9 cellular contexts compared by ENCODE assay signal in genomic region chr16:3004319-3004718, GRCh38. TPM values are rescaled to one million over a fixed set of nuclear protein-coding genes. Genes with fewer than 3 reads are reported as not detected.
DNase-seq lines count a peak whose midpoint lies in the region; ATAC-seq lines count a peak whose summit lies in the region.
"Had no signal": no experiment of that assay in that cellular context is flagged by ENCODE, and none has a peak within 500 bp of the region (broad histone marks: within the 10 kb centered on the region; RNA-seq: fewer than 3 reads in every experiment).

No MANE protein-coding gene starts in this region.

- H3K27me3 Mint-ChIP-seq in activated CD4-positive, alpha-beta T cell treated with anti-CD3 and anti-CD28 coated beads, Interleukin-2, amount 10 ng/mL, durations not matched to agents 24 days and 14 days, result peaks cover 15% of the 10 kb centered on the region
- H3K27me3 Mint-ChIP-seq in stimulated activated memory B cell treated with anti-CD40 and anti-IgM and Interleukin-4, amounts not matched to agents 10 μg/mL and 1 μg/mL and 100 μg/mL, for 72 hours, result peaks cover 61% of the 10 kb centered on the region

- no peak overlapping the region for H3K4me3 ChIP-seq in adipocyte (ENCODE audit: low read length)

- peak overlapping the region; percentile 61 for H3K4me3 Mint-ChIP-seq in activated CD4-positive, alpha-beta T cell treated with anti-CD3 and anti-CD28 coated beads, Interleukin-2, amount 10 ng/mL, durations not matched to agents 24 days and 14 days
- peak overlapping the region; percentile 72 for H3K4me3 Mint-ChIP-seq in stimulated activated memory B cell treated with anti-CD40 and anti-IgM and Interleukin-4, amounts not matched to agents 10 μg/mL and 1 μg/mL and 100 μg/mL, for 72 hours

- intact Hi-C loops in activated CD4-positive, alpha-beta T cell treated with anti-CD3 and anti-CD28 coated beads, Interleukin-2, amount 10 ng/mL, durations not matched to agents 24 days and 14 days (cut with micrococcal nuclease), result loop anchor here (1.0 to 5.0 kb wide), 3 partner anchors 16 to 53 kb away; partner anchors contain the start of gene TNFRSF12A

- peaks cover 36% of the 10 kb centered on the region for H3K27me3 ChIP-seq in adipocyte (replicated peaks; ENCODE audit: control insufficient read depth, insufficient read depth, low read length)

- H3K9me3 Mint-ChIP-seq in activated CD4-positive, alpha-beta T cell treated with anti-CD3 and anti-CD28 coated beads, Interleukin-2, amount 10 ng/mL, durations not matched to agents 24 days and 14 days, result no peaks in the 10 kb centered on the region
- H3K9me3 Mint-ChIP-seq in stimulated activated memory B cell treated with anti-CD40 and anti-IgM and Interleukin-4, amounts not matched to agents 10 μg/mL and 1 μg/mL and 100 μg/mL, for 72 hours, result no peaks in the 10 kb centered on the region
- H3K9me3 Mint-ChIP-seq: activated naive CD8-positive, alpha-beta T cell treated with anti-CD3 and anti-CD28 coated beads, Interleukin-2, amount 10 ng/mL, durations not matched to agents 7 days and 5 days had no signal

- H3K9ac ChIP-seq in adipocyte (ENCODE audit: low read length), result no peak overlapping the region

- H3K4me1 ChIP-seq in adipocyte (ENCODE audit: control insufficient read depth, insufficient read depth, low read length), result peaks cover 11% of the 10 kb centered on the region

- no peaks in the 10 kb centered on the region for H3K9me3 ChIP-seq in adipocyte (ENCODE audit: control insufficient read depth, low read length)

- no peak overlapping the region for H3K27ac Mint-ChIP-seq in activated CD4-positive, alpha-beta T cell treated with anti-CD3 and anti-CD28 coated beads, Interleukin-2, amount 10 ng/mL, durations not matched to agents 24 days and 14 days
- H3K27ac Mint-ChIP-seq in stimulated activated memory B cell treated with anti-CD40 and anti-IgM and Interleukin-4, amounts not matched to agents 10 μg/mL and 1 μg/mL and 100 μg/mL, for 72 hours, result no peak overlapping the region
- H3K27ac Mint-ChIP-seq: activated naive CD8-positive, alpha-beta T cell treated with anti-CD3 and anti-CD28 coated beads, Interleukin-2, amount 10 ng/mL, durations not matched to agents 7 days and 5 days had no signal

- DNase-seq in activated CD4-positive, alpha-beta T cell treated with anti-CD3 and anti-CD28 coated beads, Interleukin-2, amount 10 ng/mL, durations not matched to agents 24 days and 14 days, result peak; percentile 74
- no peak for DNase-seq in activated CD4-positive, alpha-beta T cell treated with anti-CD3 and anti-CD28 coated beads, Interleukin-2, amount 50 U/mL, for 4 hours
- peak; percentile 39 for DNase-seq in adipocyte (ENCODE audit: low read depth)
- no peak for DNase-seq in iPS-NIHi7 (ENCODE audit: extremely low spot score)
- no peak for DNase-seq in globus pallidus (ENCODE audit: low spot score)
- DNase-seq in cerebellar cortex (ENCODE audit: low spot score), result no peak

- peaks cover 25% of the 10 kb centered on the region for H3K4me1 Mint-ChIP-seq in activated CD4-positive, alpha-beta T cell treated with anti-CD3 and anti-CD28 coated beads, Interleukin-2, amount 10 ng/mL, durations not matched to agents 24 days and 14 days
- H3K4me1 Mint-ChIP-seq in stimulated activated memory B cell treated with anti-CD40 and anti-IgM and Interleukin-4, amounts not matched to agents 10 μg/mL and 1 μg/mL and 100 μg/mL, for 72 hours, result peaks cover 30% of the 10 kb centered on the region

- peak; percentile 11 for ATAC-seq in HG03039 (IDR thresholded peaks at IDR 0.05; ENCODE audit: unreplicated experiment)
- ATAC-seq in stimulated activated memory B cell treated with anti-CD40 and anti-IgM and Interleukin-4, amounts not matched to agents 10 μg/mL and 1 μg/mL and 100 μg/mL, for 72 hours, result peak; percentile 3

- H3K36me3 Mint-ChIP-seq in activated CD4-positive, alpha-beta T cell treated with anti-CD3 and anti-CD28 coated beads, Interleukin-2, amount 10 ng/mL, durations not matched to agents 24 days and 14 days (ENCODE audit: low read depth), result no peaks in the 10 kb centered on the region
- no peaks in the 10 kb centered on the region for H3K36me3 Mint-ChIP-seq in stimulated activated memory B cell treated with anti-CD40 and anti-IgM and Interleukin-4, amounts not matched to agents 10 μg/mL and 1 μg/mL and 100 μg/mL, for 72 hours
- H3K36me3 Mint-ChIP-seq: activated naive CD8-positive, alpha-beta T cell treated with anti-CD3 and anti-CD28 coated beads, Interleukin-2, amount 10 ng/mL, durations not matched to agents 7 days and 5 days had no signal

- H3K36me3 ChIP-seq in adipocyte (ENCODE audit: control insufficient read depth, insufficient read depth, low read length, severe bottlenecking), result no peaks in the 10 kb centered on the region

RNA-seq across cellular contexts. Expression of gene CLDN9, which starts 8.4 kb away (rescaled TPM):
- total RNA-seq in activated CD4-positive, alpha-beta T cell treated with anti-CD3 and anti-CD28 coated beads, Interleukin-2, amount 10 ng/mL, durations not matched to agents 24 days and 14 days, result not detected in 2 replicates
- total RNA-seq: activated naive CD8-positive, alpha-beta T cell treated with anti-CD3 and anti-CD28 coated beads, Interleukin-2, amount 10 ng/mL, durations not matched to agents 7 days and 5 days had no signal

RNA-seq across cellular contexts. Expression of gene CLDN6, which starts 13.7 kb away (rescaled TPM):
- not detected in 2 replicates for total RNA-seq in activated CD4-positive, alpha-beta T cell treated with anti-CD3 and anti-CD28 coated beads, Interleukin-2, amount 10 ng/mL, durations not matched to agents 24 days and 14 days
- total RNA-seq: activated naive CD8-positive, alpha-beta T cell treated with anti-CD3 and anti-CD28 coated beads, Interleukin-2, amount 10 ng/mL, durations not matched to agents 7 days and 5 days had no signal

RNA-seq across cellular contexts. Expression of gene TNFRSF12A, which starts 15.8 kb away (rescaled TPM):
- total RNA-seq in activated CD4-positive, alpha-beta T cell treated with anti-CD3 and anti-CD28 coated beads, Interleukin-2, amount 10 ng/mL, durations not matched to agents 24 days and 14 days, result 7.3 TPM in 2 replicates

RNA-seq across cellular contexts. Expression of gene HCFC1R1, which starts 19.4 kb away (rescaled TPM):
- total RNA-seq in activated CD4-positive, alpha-beta T cell treated with anti-CD3 and anti-CD28 coated beads, Interleukin-2, amount 10 ng/mL, durations not matched to agents 24 days and 14 days, result 29.4 TPM in 2 replicates

RNA-seq across cellular contexts. Expression of gene THOC6, which starts 19.5 kb away (rescaled TPM):
- 55.3 and 57.0 TPM in 2 replicates for total RNA-seq in activated CD4-positive, alpha-beta T cell treated with anti-CD3 and anti-CD28 coated beads, Interleukin-2, amount 10 ng/mL, durations not matched to agents 24 days and 14 days

Comparison
In these comparisons a context has a peak if more than half of its experiments do, and no peak if none do; other contexts are left out.
1. DNase-seq: peak in activated CD4-positive, alpha-beta T cell treated with anti-CD3 and anti-CD28 coated beads, Interleukin-2, amount 10 ng/mL, durations not matched to agents 24 days and 14 days (single experiment) and adipocyte (single experiment); none in activated CD4-positive, alpha-beta T cell treated with anti-CD3 and anti-CD28 coated beads, Interleukin-2, amount 50 U/mL, for 4 hours (0 of 2), iPS-NIHi7 (single experiment), globus pallidus (single experiment) and cerebellar cortex (single experiment).